In genomic region chr2:207936380-207936779, GRCh38 we compare ENCODE assay signal across 25 cellular contexts.
"Had no signal": no experiment of that assay in that cellular context is flagged by ENCODE, and none has a peak within 500 bp of the region (broad histone marks: within the 10 kb centered on the region; RNA-seq: fewer than 3 reads in every experiment).

No MANE protein-coding gene starts in this region.

- DNase-seq: activated B cell treated with CpG ODN at 0.5 μM for 24 hours; activated CD4-positive, alpha-beta T cell treated with anti-CD3 and anti-CD28 coated beads for 48 hours; activated CD4-positive, alpha-beta T cell treated with anti-CD3 and anti-CD28 coated beads, Interleukin-2, amount 50 U/mL, for 1 hour; activated CD4-positive, alpha-beta T cell treated with anti-CD3 and anti-CD28 coated beads, Interleukin-2, amount 50 U/mL, for 48 hours; activated CD8-positive, alpha-beta memory T cell treated with anti-CD3 and anti-CD28 coated beads for 24 hours; activated CD8-positive, alpha-beta T cell treated with anti-CD3 and anti-CD28 coated beads for 36 hours; activated effector memory CD4-positive, alpha-beta T cell treated with Interleukin-2 at 50 U/mL for 16 hours; activated gamma-delta T cell treated with Interleukin-2 at 50 U/mL for 16 hours; activated naive CD4-positive, alpha-beta T cell treated with anti-CD3 and anti-CD28 coated beads, Interleukin-2, amount 50 U/mL, for 16 hours; activated naive CD4-positive, alpha-beta T cell treated with Interleukin-2 at 50 U/mL for 16 hours; activated T-cell treated with anti-CD3 and anti-CD28 coated beads, Interleukin-2, amount 50 U/mL, for 4 hours; amniotic stem cell; anterior cingulate cortex; brain microvascular endothelial cell; dorsolateral prefrontal cortex; effector memory CD4-positive, alpha-beta T cell; endodermal cell; foreskin fibroblast; head of caudate nucleus; T-helper 9 cell; WERI-Rb-1 had no signal

- H3K27ac ChIP-seq: brain microvascular endothelial cell, coronary artery, WERI-Rb-1 had no signal

- H3K4me3 ChIP-seq: coronary artery, dorsolateral prefrontal cortex had no signal

- FAIRE-seq: astrocyte, bronchial epithelial cell, frontal cortex had no signal

- H3K36me3 ChIP-seq: brain microvascular endothelial cell, WERI-Rb-1 had no signal

- H3K27me3 ChIP-seq: brain microvascular endothelial cell, dorsolateral prefrontal cortex had no signal
